ENCODE assay signal across 9 cellular contexts in genomic region chr2:1972428-1972827, GRCh38.
DNase-seq lines count a peak whose midpoint lies in the region; ATAC-seq and TF ChIP-seq lines count a peak whose summit lies in the region.
"Had no signal": no experiment of that assay in that cellular context is flagged by ENCODE, and none has a peak within 500 bp of the region (broad histone marks: within the 10 kb centered on the region; RNA-seq: fewer than 3 reads in every experiment).

No MANE protein-coding gene starts in this region.

- peaks cover 5% of the 10 kb centered on the region for H3K27me3 Mint-ChIP-seq in nephron (ENCODE audit: low read depth)
- no peaks in the 10 kb centered on the region for H3K27me3 Mint-ChIP-seq in activated CD4-positive, alpha-beta T cell treated with anti-CD3 and anti-CD28 coated beads, Interleukin-2, amount 10 ng/mL, durations not matched to agents 7 days and 5 days

- POLR2A ChIA-PET in activated CD4-positive, alpha-beta T cell treated with anti-CD3 and anti-CD28 coated beads, Interleukin-2, amount 10 ng/mL, durations not matched to agents 7 days and 5 days (lab: Charles Lee): no interaction called here

- ATAC-seq in GM21786 (IDR thresholded peaks at IDR 0.05; ENCODE audit: unreplicated experiment) (no peak), GM18498 (IDR thresholded peaks at IDR 0.05; ENCODE audit: unreplicated experiment) (no peak)

- H3K4me1 Mint-ChIP-seq in nephron: peaks cover 45% of the 10 kb centered on the region
- H3K4me1 Mint-ChIP-seq in activated CD4-positive, alpha-beta T cell treated with anti-CD3 and anti-CD28 coated beads, Interleukin-2, amount 10 ng/mL, durations not matched to agents 7 days and 5 days: no peaks in the 10 kb centered on the region

- H3K4me3 Mint-ChIP-seq in nephron: no peak overlapping the region
- no peak overlapping the region for H3K4me3 Mint-ChIP-seq in activated CD4-positive, alpha-beta T cell treated with anti-CD3 and anti-CD28 coated beads, Interleukin-2, amount 10 ng/mL, durations not matched to agents 7 days and 5 days

- H3K9me3 Mint-ChIP-seq in nephron: no peaks in the 10 kb centered on the region
- H3K9me3 Mint-ChIP-seq in activated CD4-positive, alpha-beta T cell treated with anti-CD3 and anti-CD28 coated beads, Interleukin-2, amount 10 ng/mL, durations not matched to agents 7 days and 5 days: no peaks in the 10 kb centered on the region

- CTCF ChIA-PET in activated CD4-positive, alpha-beta T cell treated with anti-CD3 and anti-CD28 coated beads, Interleukin-2, amount 10 ng/mL, durations not matched to agents 7 days and 5 days (lab: Charles Lee): no interaction called here

- no peaks in the 10 kb centered on the region for H3K36me3 Mint-ChIP-seq in nephron (ENCODE audit: low read depth)
- H3K36me3 Mint-ChIP-seq in activated CD4-positive, alpha-beta T cell treated with anti-CD3 and anti-CD28 coated beads, Interleukin-2, amount 10 ng/mL, durations not matched to agents 7 days and 5 days (ENCODE audit: low read depth): no peaks in the 10 kb centered on the region

- DNase-seq in ELF-1 (ENCODE audit: low read depth, low spot score) (peak; percentile 30), NCI-H2196 treated with DMSO at 0.1 percent for 48 hours (lab: John Stamatoyannopoulos, UW; ENCODE audit: unreplicated experiment) (peak; percentile 77), cerebellar cortex (ENCODE audit: low spot score) (peak; percentile 68)
- DNase-seq in stimulated activated CD4-positive, alpha-beta T cell treated with anti-CD3 and anti-CD28 coated beads, Interleukin-2, amount 100 ng/mL, for 24 hours: no peak
- DNase-seq in activated CD4-positive, alpha-beta T cell treated with anti-CD3 and anti-CD28 coated beads, Interleukin-2, amount 10 ng/mL, durations not matched to agents 7 days and 5 days: no peak
- DNase-seq: effector memory CD4-positive, alpha-beta T cell had no signal

- peak overlapping the region; percentile 14 to 78 (median 40) for H3K27ac Mint-ChIP-seq in nephron
- H3K27ac Mint-ChIP-seq in activated CD4-positive, alpha-beta T cell treated with anti-CD3 and anti-CD28 coated beads, Interleukin-2, amount 10 ng/mL, durations not matched to agents 7 days and 5 days: no peak overlapping the region

- TF ChIP-seq CTCF in nephron (IDR thresholded peaks at IDR 0.05; ENCODE audit: unreplicated experiment in 3 of 3): no peak

Comparison
In these comparisons a context has a peak if more than half of its experiments do, and no peak if none do; other contexts are left out.
1. DNase-seq: peak in ELF-1 (single experiment), NCI-H2196 treated with DMSO at 0.1 percent for 48 hours (single experiment) and cerebellar cortex (single experiment); none in stimulated activated CD4-positive, alpha-beta T cell treated with anti-CD3 and anti-CD28 coated beads, Interleukin-2, amount 100 ng/mL, for 24 hours (0 of 2) and activated CD4-positive, alpha-beta T cell treated with anti-CD3 and anti-CD28 coated beads, Interleukin-2, amount 10 ng/mL, durations not matched to agents 7 days and 5 days (single experiment).